Comparison of ENCODE assay signal across 8 cellular contexts in genomic region chr1:165257969-165258459, GRCh38.
DNase-seq lines count a peak whose midpoint lies in the region; ATAC-seq and TF ChIP-seq lines count a peak whose summit lies in the region.

No MANE protein-coding gene starts in this region.

- POLR2A ChIA-PET in activated CD4-positive, alpha-beta T cell treated with anti-CD3 and anti-CD28 coated beads, Interleukin-2, amount 10 ng/mL, durations not matched to agents 7 days and 5 days (lab: Charles Lee): no interaction called here

- no peaks in the 10 kb centered on the region for H4K20me1 ChIP-seq in osteoblast (ENCODE audit: insufficient read depth, low read length)

- peak; percentile 98 for TF ChIP-seq CTCF in 22Rv1 (IDR thresholded peaks at IDR 0.05)
- TF ChIP-seq CTCF in GM12872 (IDR thresholded peaks at IDR 0.05; ENCODE audit: insufficient read depth, low read depth, low read length): peak; percentile 83
- TF ChIP-seq CTCF in osteoblast (IDR thresholded peaks at IDR 0.05; ENCODE audit: extremely low read depth, low read depth, low read length): peak; percentile 74

- H3K4me3 ChIP-seq in osteoblast (ENCODE audit: insufficient read depth, low read length): no peak overlapping the region

- H3K36me3 ChIP-seq in osteoblast (ENCODE audit: insufficient read depth, low read length): no peaks in the 10 kb centered on the region

- no peaks in the 10 kb centered on the region for H3K36me3 Mint-ChIP-seq in activated CD4-positive, alpha-beta T cell treated with anti-CD3 and anti-CD28 coated beads, Interleukin-2, amount 10 ng/mL, durations not matched to agents 7 days and 5 days (ENCODE audit: low read depth)
- H3K36me3 Mint-ChIP-seq in immature natural killer cell: no peaks in the 10 kb centered on the region

- peak; percentile 53 for ATAC-seq in HG03045 (IDR thresholded peaks at IDR 0.05; ENCODE audit: unreplicated experiment)

- H3K79me2 ChIP-seq in osteoblast (ENCODE audit: insufficient read depth, low read length): no peaks in the 10 kb centered on the region

- no peak overlapping the region for H3K4me2 ChIP-seq in osteoblast (ENCODE audit: insufficient read depth, low read length)

- no peaks in the 10 kb centered on the region for H3K9me3 ChIP-seq in osteoblast (ENCODE audit: low read depth, low read length)

- H3K27ac ChIP-seq in 22Rv1 (no peak overlapping the region), osteoblast (ENCODE audit: low read depth, low read length) (no peak overlapping the region)

- H3K4me1 Mint-ChIP-seq in activated CD4-positive, alpha-beta T cell treated with anti-CD3 and anti-CD28 coated beads, Interleukin-2, amount 10 ng/mL, durations not matched to agents 7 days and 5 days: no peaks in the 10 kb centered on the region
- no peaks in the 10 kb centered on the region for H3K4me1 Mint-ChIP-seq in immature natural killer cell

- H3K27me3 ChIP-seq in osteoblast (ENCODE audit: insufficient read depth, low read length): no peaks in the 10 kb centered on the region

- H2AFZ ChIP-seq in osteoblast (ENCODE audit: low read length): no peak overlapping the region

- peak; percentile 82 for DNase-seq in NCI-H2171 (lab: John Stamatoyannopoulos, UW)
- peak; percentile 50 for DNase-seq in activated CD4-positive, alpha-beta T cell treated with anti-CD3 and anti-CD28 coated beads, Interleukin-2, amount 10 ng/mL, durations not matched to agents 7 days and 5 days
- DNase-seq in fibroblast of the conjunctiva (ENCODE audit: low read depth): peak; percentile 54
- no peak for DNase-seq in osteoblast (ENCODE audit: insufficient read length, low spot score, missing footprints)
- DNase-seq in immature natural killer cell: no peak

- CTCF ChIA-PET in activated CD4-positive, alpha-beta T cell treated with anti-CD3 and anti-CD28 coated beads, Interleukin-2, amount 10 ng/mL, durations not matched to agents 7 days and 5 days (lab: Charles Lee): interaction anchor here (1.4 kb wide), 1 partner anchor 14 kb away, joined by 4 read pairs; no protein-coding TSS in a partner anchor

- no peak overlapping the region for H3K4me3 Mint-ChIP-seq in activated CD4-positive, alpha-beta T cell treated with anti-CD3 and anti-CD28 coated beads, Interleukin-2, amount 10 ng/mL, durations not matched to agents 7 days and 5 days
- H3K4me3 Mint-ChIP-seq in immature natural killer cell: no peak overlapping the region

- H3K27ac Mint-ChIP-seq in activated CD4-positive, alpha-beta T cell treated with anti-CD3 and anti-CD28 coated beads, Interleukin-2, amount 10 ng/mL, durations not matched to agents 7 days and 5 days: no peak overlapping the region
- no peak overlapping the region for H3K27ac Mint-ChIP-seq in immature natural killer cell

- no peaks in the 10 kb centered on the region for H3K4me1 ChIP-seq in osteoblast (ENCODE audit: insufficient read depth, low read length)

- no peaks in the 10 kb centered on the region for H3K9me3 Mint-ChIP-seq in activated CD4-positive, alpha-beta T cell treated with anti-CD3 and anti-CD28 coated beads, Interleukin-2, amount 10 ng/mL, durations not matched to agents 7 days and 5 days
- peaks cover 0 to 4% (median 0%) of the 10 kb centered on the region in 6 donors for H3K9me3 Mint-ChIP-seq in immature natural killer cell

- peaks cover 3% of the 10 kb centered on the region for H3K27me3 Mint-ChIP-seq in activated CD4-positive, alpha-beta T cell treated with anti-CD3 and anti-CD28 coated beads, Interleukin-2, amount 10 ng/mL, durations not matched to agents 7 days and 5 days
- H3K27me3 Mint-ChIP-seq in immature natural killer cell (ENCODE audit: low read depth in 3 of 3): peaks cover 2 to 11% (median 7%) of the 10 kb centered on the region in 3 donors

Comparison
In these comparisons a context has a peak if more than half of its experiments do, and no peak if none do; other contexts are left out.
1. DNase-seq: peak in NCI-H2171 (single experiment), activated CD4-positive, alpha-beta T cell treated with anti-CD3 and anti-CD28 coated beads, Interleukin-2, amount 10 ng/mL, durations not matched to agents 7 days and 5 days (single experiment) and fibroblast of the conjunctiva (single experiment); none in osteoblast (single experiment) and immature natural killer cell (0 of 3).
2. Peak in every context shown above with its lines, with median percentiles within 50 percentile points of each other: CTCF ChIP-seq.